2 cellular contexts compared by ENCODE assay signal in the genomic region with DNA sequence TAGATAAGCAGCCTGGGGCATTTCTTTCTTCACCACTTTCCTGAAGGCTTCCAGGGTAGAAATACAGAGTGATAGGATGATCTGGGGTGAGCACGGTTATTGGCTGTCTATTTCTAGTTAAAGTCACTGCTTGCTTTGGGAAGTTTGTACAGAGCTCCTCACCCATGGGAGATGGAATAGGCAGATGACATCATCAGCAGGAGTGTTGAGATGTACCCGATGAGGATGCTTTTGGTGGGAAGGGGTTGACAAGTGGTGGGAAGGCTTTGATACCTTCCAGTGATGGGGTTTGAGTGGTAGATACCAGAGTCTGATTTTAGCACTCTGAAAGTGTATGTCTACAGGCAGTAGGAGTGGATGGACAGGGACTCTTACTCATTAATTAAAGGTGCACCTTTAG.
TF ChIP-seq lines count a peak whose summit lies in the region.

No MANE protein-coding gene starts in this region.

TF ChIP-seq in HepG2, 621 proteins besides CTCF, POLR2A, EP300 and RAD21:
- TF ChIP-seq ZNF563 (CRISPR knock-in tag; IDR thresholded peaks at IDR 0.05) (no peak), ATF7 (IDR thresholded peaks at IDR 0.05) (peak; percentile 85), ATF7 (CRISPR knock-in tag; IDR thresholded peaks at IDR 0.05) (no peak), ISX (CRISPR knock-in tag; conservative IDR thresholded peaks at IDR 0.05) (no peak), TP53 (CRISPR knock-in tag; conservative IDR thresholded peaks at IDR 0.05) (no peak), ZFYVE20 (CRISPR knock-in tag; IDR thresholded peaks at IDR 0.05; ENCODE audit: borderline replicate concordance, low read depth) (no peak)

TF ChIP-seq in H1, 55 proteins besides CTCF, POLR2A, EP300 and RAD21:
- no peak for TF ChIP-seq JUN (IDR thresholded peaks at IDR 0.05; ENCODE audit: low read depth, low read length)
- no peak for TF ChIP-seq HDAC6 (IDR thresholded peaks at IDR 0.05; ENCODE audit: low read depth, low read length)
- no peak for TF ChIP-seq GABPA (IDR thresholded peaks at IDR 0.05; ENCODE audit: borderline replicate concordance, insufficient read depth, low read length)
- no peak for TF ChIP-seq FOSL1 (IDR thresholded peaks at IDR 0.05; ENCODE audit: insufficient read depth, low read depth, low read length)
- no peak for TF ChIP-seq KDM4A (IDR thresholded peaks at IDR 0.05; ENCODE audit: low read depth, low read length, severe bottlenecking)
- TF ChIP-seq SP2 (IDR thresholded peaks at IDR 0.05; ENCODE audit: low read length): no peak
- no peak for TF ChIP-seq CHD1 (IDR thresholded peaks at IDR 0.05; ENCODE audit: low read depth, low read length)
- no peak for TF ChIP-seq ZNF274 (IDR thresholded peaks at IDR 0.05; ENCODE audit: borderline replicate concordance, extremely low read depth, low read length)
- TF ChIP-seq YY1 (IDR thresholded peaks at IDR 0.05; ENCODE audit: low read depth, low read length): no peak
- no peak for TF ChIP-seq SUZ12 (IDR thresholded peaks at IDR 0.05; ENCODE audit: low read length)
- no peak for TF ChIP-seq TAF1 (IDR thresholded peaks at IDR 0.05; ENCODE audit: low read depth, low read length)
- TF ChIP-seq MAFK (IDR thresholded peaks at IDR 0.05; ENCODE audit: low read depth, low read length): no peak
- TF ChIP-seq BRCA1 (IDR thresholded peaks at IDR 0.05; ENCODE audit: low read depth, low read length): no peak
- no peak for TF ChIP-seq TAF7 (optimal IDR thresholded peaks at IDR 0.05; ENCODE audit: borderline replicate concordance, low read depth, low read length)
- no peak for TF ChIP-seq RNF2 (IDR thresholded peaks at IDR 0.05; ENCODE audit: borderline replicate concordance, low read depth, low read length, missing control alignments, poor library complexity, severe bottlenecking)
